In the genomic region with DNA sequence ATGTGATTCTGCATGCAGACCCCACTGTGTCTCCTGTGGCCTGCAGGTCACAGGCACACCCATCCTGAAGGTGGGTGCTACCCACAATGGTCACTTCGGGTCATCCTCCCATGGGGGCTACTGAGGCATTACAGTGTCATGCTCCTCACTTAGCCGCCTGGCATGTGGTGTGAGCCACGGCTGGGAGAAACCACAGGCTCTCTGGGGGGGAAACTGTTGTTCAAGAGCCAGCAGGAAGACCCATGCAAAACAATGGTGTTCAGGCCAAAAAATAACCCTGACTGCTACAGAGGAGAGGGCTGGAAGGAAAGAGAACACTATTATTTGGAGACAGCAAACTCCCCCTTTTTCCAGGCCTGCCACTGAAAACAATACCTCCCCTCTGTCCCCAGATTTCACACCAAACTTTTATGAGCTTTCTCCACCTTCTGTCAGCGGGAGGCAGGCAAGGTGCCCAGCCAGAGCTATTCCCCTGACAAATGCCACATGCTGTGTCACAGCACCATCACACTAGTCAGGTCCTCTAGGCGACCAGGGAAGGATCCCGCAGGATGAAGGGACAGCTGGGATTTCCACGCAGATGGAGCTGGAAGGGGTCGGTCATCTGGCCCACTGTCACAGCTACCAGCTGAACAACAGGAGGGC, we compare ENCODE assay signal across 14 cellular contexts.
DNase-seq lines count a peak whose midpoint lies in the region; ATAC-seq and TF ChIP-seq lines count a peak whose summit lies in the region.
"Had no signal": no experiment of that assay in that cellular context is flagged by ENCODE, and none has a peak within 500 bp of the region (broad histone marks: within the 10 kb centered on the region; RNA-seq: fewer than 3 reads in every experiment).

No MANE protein-coding gene starts in this region.

- CTCF ChIA-PET in SK-N-SH (lab: Yijun Ruan, JAX), result interaction anchor here (0.6 to 3.7 kb wide), 7 partner anchors 15 to 382 kb away, joined by 3 to 20 read pairs (median 4); no protein-coding TSS in a partner anchor
- CTCF ChIA-PET in activated naive CD4-positive, alpha-beta T cell treated with anti-CD3 and anti-CD28 coated beads, Interleukin-2, amount 10 ng/mL, durations not matched to agents 7 days and 5 days (lab: Charles Lee), result no interaction called here

- ATAC-seq in SK-N-SH treated with all-trans-retinoic acid at 6 μM for 48 hours (no peak), GM21737 (IDR thresholded peaks at IDR 0.05; ENCODE audit: unreplicated experiment) (no peak)

- H3K36me3 Mint-ChIP-seq in immature natural killer cell, result no peaks in the 10 kb centered on the region
- H3K36me3 Mint-ChIP-seq in activated naive CD4-positive, alpha-beta T cell treated with anti-CD3 and anti-CD28 coated beads, Interleukin-2, amount 10 ng/mL, durations not matched to agents 7 days and 5 days, result no peaks in the 10 kb centered on the region

- no peak overlapping the region for H3K9ac ChIP-seq in SK-N-SH
- H3K9ac ChIP-seq in adipocyte (ENCODE audit: low read length), result peak overlapping the region; percentile 62

- POLR2A ChIA-PET in SK-N-SH (lab: Yijun Ruan, JAX), result interaction anchor here (0.6 to 8.4 kb wide), 6 partner anchors 16 to 84 kb away, joined by 3 to 39 read pairs (median 4); partner anchors contain the start of gene CHGA

- WGBS in SK-N-SH (ENCODE audit: low lambda C conversion rate), result 82% methylated on average over 6 of the region's 8 CpGs
- WGBS in tibial nerve, 2 donors, result 30 to 47% methylated on average over 7 to 8 of the region's 8 CpGs
- 68 to 76% methylated on average over 7 to 8 of the region's 8 CpGs for WGBS in testis, 2 donors

- intact Hi-C loops in testis (cut with DNase I; ENCODE audit: low total_unique reads), result no loop called here

- H3K9me3 ChIP-seq in SK-N-SH (no peaks in the 10 kb centered on the region), adipocyte (ENCODE audit: control insufficient read depth, low read length) (no peaks in the 10 kb centered on the region), tibial nerve (no peaks in the 10 kb centered on the region), testis (no peaks in the 10 kb centered on the region)
- H3K9me3 ChIP-seq: adrenal gland, upper lobe of right lung had no signal

- no peak overlapping the region for H3K4me3 ChIP-seq in SK-N-SH (ENCODE audit: low read depth in 2 of 2, low read length in 1 of 2)
- peak overlapping the region; percentile 49 for H3K4me3 ChIP-seq in adipocyte (ENCODE audit: low read length)
- no peak overlapping the region for H3K4me3 ChIP-seq in tibial nerve
- no peak overlapping the region for H3K4me3 ChIP-seq in testis
- H3K4me3 ChIP-seq: adrenal gland, upper lobe of right lung had no signal

- 0 out of 2 replicates have a peak overlapping the region, but pooled peaks have one; percentile 1 for H3K4me2 ChIP-seq in SK-N-SH

- 0 out of 2 replicates have a peak, but pooled peaks cover 3% of the 10 kb centered on the region for H4K20me1 ChIP-seq in SK-N-SH (ENCODE audit: insufficient read depth)

- H2AFZ ChIP-seq in SK-N-SH (ENCODE audit: low read depth), result no peak overlapping the region

- no peaks in the 10 kb centered on the region for H3K79me2 ChIP-seq in SK-N-SH (ENCODE audit: insufficient read depth)

- peaks cover 0 to 1% (median 0%) of the 10 kb centered on the region in 3 donors for H3K27me3 Mint-ChIP-seq in immature natural killer cell (ENCODE audit: low read depth in 3 of 3)
- H3K27me3 Mint-ChIP-seq in activated naive CD4-positive, alpha-beta T cell treated with anti-CD3 and anti-CD28 coated beads, Interleukin-2, amount 10 ng/mL, durations not matched to agents 7 days and 5 days, result no peaks in the 10 kb centered on the region
- H3K27me3 Mint-ChIP-seq: activated CD4-positive, alpha-beta memory T cell treated with anti-CD3 and anti-CD28 coated beads, Interleukin-2, amount 10 ng/mL, durations not matched to agents 7 days and 5 days had no signal

- DNase-seq in SK-N-SH, result no peak
- no peak for DNase-seq in adipocyte (ENCODE audit: low read depth)
- peak; percentile 12 to 15 (median 14) for DNase-seq in immature natural killer cell
- DNase-seq in tibial nerve (ENCODE audit: low spot score in 2 of 2), result no peak
- no peak for DNase-seq in testis
- no peak for DNase-seq in activated naive CD4-positive, alpha-beta T cell treated with anti-CD3 and anti-CD28 coated beads, Interleukin-2, amount 10 ng/mL, durations not matched to agents 7 days and 5 days
- DNase-seq: activated CD4-positive, alpha-beta memory T cell treated with anti-CD3 and anti-CD28 coated beads, Interleukin-2, amount 10 ng/mL, durations not matched to agents 7 days and 5 days; SHP77 treated with DMSO at 0.1 percent for 48 hours; stimulated activated CD4-positive, alpha-beta T cell treated with anti-CD3 and anti-CD28 coated beads, Interleukin-2, amount 100 ng/mL, for 48 hours; upper lobe of right lung had no signal

- H3K4me1 ChIP-seq in SK-N-SH (ENCODE audit: control insufficient read depth in 1 of 2, insufficient read depth in 2 of 2, low read depth in 1 of 2, low read length in 1 of 2), result peaks cover 19 to 95% of the 10 kb centered on the region in 2 experiments
- peaks cover 71% of the 10 kb centered on the region for H3K4me1 ChIP-seq in adipocyte (ENCODE audit: control insufficient read depth, insufficient read depth, low read length)
- peaks cover 0 to 91% (median 74%) of the 10 kb centered on the region in 4 donors for H3K4me1 ChIP-seq in tibial nerve
- peaks cover 60% of the 10 kb centered on the region for H3K4me1 ChIP-seq in testis
- H3K4me1 ChIP-seq: foreskin keratinocyte had no signal

- no peaks in the 10 kb centered on the region for H3F3A ChIP-seq in SK-N-SH (replicated peaks; ENCODE audit: insufficient read depth)

- H3K36me3 ChIP-seq in SK-N-SH (replicated peaks in 1 of 2; ENCODE audit: control insufficient read depth in 1 of 2, insufficient read depth in 2 of 2, low read length in 1 of 2) (no peaks in the 10 kb centered on the region), adipocyte (ENCODE audit: control insufficient read depth, insufficient read depth, low read length, severe bottlenecking) (no peaks in the 10 kb centered on the region), tibial nerve (no peaks in the 10 kb centered on the region), testis (ENCODE audit: low read depth, missing control alignments) (no peaks in the 10 kb centered on the region)
- H3K36me3 ChIP-seq: adrenal gland, upper lobe of right lung had no signal

- TF ChIP-seq EP300 in SK-N-SH (IDR thresholded peaks at IDR 0.05; ENCODE audit: borderline replicate concordance in 1 of 2, low read depth in 1 of 2, low read length in 1 of 2) (no peak), tibial nerve (IDR thresholded peaks at IDR 0.05) (no peak)

- peak overlapping the region; percentile 29 to 84 (median 66) for H3K27ac Mint-ChIP-seq in immature natural killer cell
- H3K27ac Mint-ChIP-seq in activated naive CD4-positive, alpha-beta T cell treated with anti-CD3 and anti-CD28 coated beads, Interleukin-2, amount 10 ng/mL, durations not matched to agents 7 days and 5 days, result no peak overlapping the region
- H3K27ac Mint-ChIP-seq: activated CD4-positive, alpha-beta memory T cell treated with anti-CD3 and anti-CD28 coated beads, Interleukin-2, amount 10 ng/mL, durations not matched to agents 7 days and 5 days had no signal

- peak overlapping the region in 3 of 5 donors; percentile 14 to 57 (median 40) for H3K4me3 Mint-ChIP-seq in immature natural killer cell
- no peak overlapping the region for H3K4me3 Mint-ChIP-seq in activated naive CD4-positive, alpha-beta T cell treated with anti-CD3 and anti-CD28 coated beads, Interleukin-2, amount 10 ng/mL, durations not matched to agents 7 days and 5 days
- H3K4me3 Mint-ChIP-seq: activated CD4-positive, alpha-beta memory T cell treated with anti-CD3 and anti-CD28 coated beads, Interleukin-2, amount 10 ng/mL, durations not matched to agents 7 days and 5 days had no signal

- H3K4me1 Mint-ChIP-seq in immature natural killer cell, result peaks cover 63 to 75% of the 10 kb centered on the region in 2 donors
- H3K4me1 Mint-ChIP-seq in activated naive CD4-positive, alpha-beta T cell treated with anti-CD3 and anti-CD28 coated beads, Interleukin-2, amount 10 ng/mL, durations not matched to agents 7 days and 5 days, result peaks cover 3% of the 10 kb centered on the region

- H3K27me3 ChIP-seq in SK-N-SH (ENCODE audit: insufficient read depth) (no peaks in the 10 kb centered on the region), adipocyte (replicated peaks; ENCODE audit: control insufficient read depth, insufficient read depth, low read length) (no peaks in the 10 kb centered on the region), tibial nerve (no peaks in the 10 kb centered on the region), testis (no peaks in the 10 kb centered on the region)
- H3K27me3 ChIP-seq: adrenal gland, foreskin keratinocyte, upper lobe of right lung had no signal

- H3K9me3 Mint-ChIP-seq in immature natural killer cell, result no peaks in the 10 kb centered on the region
- no peaks in the 10 kb centered on the region for H3K9me3 Mint-ChIP-seq in activated naive CD4-positive, alpha-beta T cell treated with anti-CD3 and anti-CD28 coated beads, Interleukin-2, amount 10 ng/mL, durations not matched to agents 7 days and 5 days
- H3K9me3 Mint-ChIP-seq: activated CD4-positive, alpha-beta memory T cell treated with anti-CD3 and anti-CD28 coated beads, Interleukin-2, amount 10 ng/mL, durations not matched to agents 7 days and 5 days had no signal

- H3K9me2 ChIP-seq in SK-N-SH, result no peaks in the 10 kb centered on the region

- TF ChIP-seq CTCF in SK-N-SH (IDR thresholded peaks at IDR 0.05), result no peak
- no peak for TF ChIP-seq CTCF in tibial nerve (IDR thresholded peaks at IDR 0.05)
- TF ChIP-seq CTCF in testis (IDR thresholded peaks at IDR 0.05), result no peak

- TF ChIP-seq RAD21 in SK-N-SH (IDR thresholded peaks at IDR 0.05; ENCODE audit: low read length), result no peak; the same call in 1 of the 2 replicates

- no peak for TF ChIP-seq POLR2A in tibial nerve (IDR thresholded peaks at IDR 0.05)
- no peak for TF ChIP-seq POLR2A in testis (IDR thresholded peaks at IDR 0.05)

- H3K27ac ChIP-seq in SK-N-SH (ENCODE audit: low read depth in 2 of 2, low read length in 1 of 2), result peak overlapping the region in 1 of 2 experiments; percentile 98; a peak in 1 of 4 replicates
- peak overlapping the region; percentile 44 to 92 (median 78) for H3K27ac ChIP-seq in tibial nerve
- H3K27ac ChIP-seq in testis, result no peak overlapping the region
- H3K27ac ChIP-seq: foreskin keratinocyte, upper lobe of right lung had no signal

TF ChIP-seq in SK-N-SH, 30 proteins besides CTCF, POLR2A, EP300 and RAD21:
- TF ChIP-seq MXI1 (IDR thresholded peaks at IDR 0.05; ENCODE audit: low read depth, low read length) (peak; percentile 60; the same call in 1 of the 2 replicates), NRF1 (IDR thresholded peaks at IDR 0.05; ENCODE audit: low read depth, low read length) (no peak)

Comparison
In these comparisons a context has a peak if more than half of its experiments do, and no peak if none do; other contexts are left out.
1. DNase-seq: peak in immature natural killer cell (3 of 3); none in SK-N-SH (single experiment), adipocyte (single experiment), tibial nerve (0 of 2), testis (single experiment) and activated naive CD4-positive, alpha-beta T cell treated with anti-CD3 and anti-CD28 coated beads, Interleukin-2, amount 10 ng/mL, durations not matched to agents 7 days and 5 days (single experiment).
2. H3K27ac ChIP-seq: peak in tibial nerve (4 of 4); none in testis (0 of 2).